8 cellular contexts compared by ENCODE assay signal in genomic region chr1:46613661-46614603, GRCh38. TPM values are rescaled to one million over a fixed set of nuclear protein-coding genes. Genes with fewer than 3 reads are reported as not detected.
DNase-seq lines count a peak whose midpoint lies in the region; TF ChIP-seq lines count a peak whose summit lies in the region.

No MANE protein-coding gene starts in this region.

- no peak for TF ChIP-seq POLR2A in ovary (IDR thresholded peaks at IDR 0.05)

- peaks cover 2% of the 10 kb centered on the region for H3K36me3 Mint-ChIP-seq in activated naive CD8-positive, alpha-beta T cell treated with anti-CD3 and anti-CD28 coated beads for 36 hours
- H3K36me3 Mint-ChIP-seq in glutamatergic neuron (ENCODE audit: unreplicated experiment) = no peaks in the 10 kb centered on the region

- 0 to 1% (median 0%) methylated on average over 11 to 16 of the region's 16 CpGs for WGBS in ovary, 3 donors

- DNase-seq in DMS 273 treated with DMSO at 0.1 percent for 48 hours (lab: John Stamatoyannopoulos, UW) (peak; percentile 60), HCEC 1CT (peak; percentile 70), NCI-H510A treated with DMSO at 0.1 percent for 48 hours (lab: John Stamatoyannopoulos, UW) (peak; percentile 41), glutamatergic neuron (peak; percentile 59), ovary (peak; percentile 91 to 94 (median 93)), cerebellar nuclear complex (lab: John Stamatoyannopoulos, UW) (no peak), NCI-H1092 (lab: John Stamatoyannopoulos, UW) (no peak)
- peak; percentile 33 for DNase-seq in activated naive CD8-positive, alpha-beta T cell treated with anti-CD3 and anti-CD28 coated beads for 36 hours

- intact Hi-C loops in ovary (cut with DNase I) = no loop called here

- H3K4me1 Mint-ChIP-seq in activated naive CD8-positive, alpha-beta T cell treated with anti-CD3 and anti-CD28 coated beads for 36 hours = peaks cover 34% of the 10 kb centered on the region
- H3K4me1 Mint-ChIP-seq in glutamatergic neuron (ENCODE audit: low read depth, unreplicated experiment) = peaks cover 3% of the 10 kb centered on the region

- no peak overlapping the region for H3K27ac Mint-ChIP-seq in activated naive CD8-positive, alpha-beta T cell treated with anti-CD3 and anti-CD28 coated beads for 36 hours
- H3K27ac Mint-ChIP-seq in glutamatergic neuron (ENCODE audit: unreplicated experiment) = peak overlapping the region; percentile 40

- TF ChIP-seq EP300 in ovary (IDR thresholded peaks at IDR 0.05) = no peak

- H3K4me3 Mint-ChIP-seq in activated naive CD8-positive, alpha-beta T cell treated with anti-CD3 and anti-CD28 coated beads for 36 hours = no peak overlapping the region
- no peak overlapping the region for H3K4me3 Mint-ChIP-seq in glutamatergic neuron (ENCODE audit: unreplicated experiment)

- H3K36me3 ChIP-seq in ovary = no peaks in the 10 kb centered on the region

- H3K27me3 ChIP-seq in ovary = no peaks in the 10 kb centered on the region

- H3K4me1 ChIP-seq in ovary (ENCODE audit: insufficient read depth) = peaks cover 7% of the 10 kb centered on the region

- H3K27me3 Mint-ChIP-seq in activated naive CD8-positive, alpha-beta T cell treated with anti-CD3 and anti-CD28 coated beads for 36 hours = no peaks in the 10 kb centered on the region
- peaks cover 11% of the 10 kb centered on the region for H3K27me3 Mint-ChIP-seq in glutamatergic neuron (ENCODE audit: unreplicated experiment)

- no peaks in the 10 kb centered on the region for H3K9me3 Mint-ChIP-seq in activated naive CD8-positive, alpha-beta T cell treated with anti-CD3 and anti-CD28 coated beads for 36 hours
- H3K9me3 Mint-ChIP-seq in glutamatergic neuron (ENCODE audit: unreplicated experiment) = peaks cover 7% of the 10 kb centered on the region

- peak overlapping the region; percentile 6 to 34 for H3K27ac ChIP-seq in ovary

- peak overlapping the region; percentile 3 for H3K4me3 ChIP-seq in ovary

- no peaks in the 10 kb centered on the region for H3K9me3 ChIP-seq in ovary

- no peak for TF ChIP-seq CTCF in glutamatergic neuron (IDR thresholded peaks at IDR 0.05; ENCODE audit: partially characterized antibody, unreplicated experiment)
- TF ChIP-seq CTCF in ovary (IDR thresholded peaks at IDR 0.05) = no peak

RNA-seq across cellular contexts. Expression of gene MOB3C, which starts 2.7 kb away (rescaled TPM):
- total RNA-seq in activated naive CD8-positive, alpha-beta T cell treated with anti-CD3 and anti-CD28 coated beads for 36 hours = 1 to 10 TPM; 8.7 TPM
- total RNA-seq in glutamatergic neuron (ENCODE audit: unreplicated experiment) (1.6 TPM), ovary (10 to 100 TPM; 10.1 to 25.3 (median 19.3) TPM)
- polyA plus RNA-seq in ovary = 10 to 100 TPM; 13.2 to 29.2 TPM

RNA-seq across cellular contexts. Expression of gene MKNK1, which starts 9.9 kb away (rescaled TPM):
- 10 to 100 TPM; 23.0 to 23.4 TPM for total RNA-seq in activated naive CD8-positive, alpha-beta T cell treated with anti-CD3 and anti-CD28 coated beads for 36 hours
- total RNA-seq in glutamatergic neuron (ENCODE audit: unreplicated experiment) = 58.4 TPM
- total RNA-seq in ovary = 10 to 100 TPM; 21.0 to 39.3 (median 24.9) TPM
- 10 to 100 TPM; 21.9 to 34.0 TPM for polyA plus RNA-seq in ovary

RNA-seq across cellular contexts. Expression of gene ATPAF1, which starts 54.2 kb away (rescaled TPM):
- 10 to 100 TPM; 45.0 to 46.6 TPM for total RNA-seq in activated naive CD8-positive, alpha-beta T cell treated with anti-CD3 and anti-CD28 coated beads for 36 hours
- total RNA-seq in glutamatergic neuron (ENCODE audit: unreplicated experiment) (37.8 TPM), ovary (10 to 100 TPM; 21.9 to 40.0 (median 29.3) TPM)
- polyA plus RNA-seq in ovary = 10 to 100 TPM; 21.9 to 88.0 TPM

RNA-seq across cellular contexts. Expression of gene TEX38, which starts 57.7 kb away (rescaled TPM):
- not detected for total RNA-seq in activated naive CD8-positive, alpha-beta T cell treated with anti-CD3 and anti-CD28 coated beads for 36 hours
- not detected for total RNA-seq in glutamatergic neuron (ENCODE audit: unreplicated experiment)
- under 1 TPM in 1 of 7 donors, not detected in 6; 0.45 TPM for total RNA-seq in ovary
- under 1 TPM in 1 of 2 donors, not detected in 1; 0.08 TPM for polyA plus RNA-seq in ovary

Comparison
In these comparisons a context has a peak if more than half of its experiments do, and no peak if none do; other contexts are left out.
1. DNase-seq: peak in DMS 273 treated with DMSO at 0.1 percent for 48 hours (single experiment), HCEC 1CT (single experiment), NCI-H510A treated with DMSO at 0.1 percent for 48 hours (single experiment), activated naive CD8-positive, alpha-beta T cell treated with anti-CD3 and anti-CD28 coated beads for 36 hours (single experiment), glutamatergic neuron (single experiment) and ovary (5 of 5); none in cerebellar nuclear complex (0 of 2) and NCI-H1092 (single experiment).